In genomic region chr3:63519426-63519825, GRCh38 we compare ENCODE assay signal across 20 cellular contexts.
DNase-seq lines count a peak whose midpoint lies in the region; ATAC-seq and TF ChIP-seq lines count a peak whose summit lies in the region.
"Had no signal": no experiment of that assay in that cellular context is flagged by ENCODE, and none has a peak within 500 bp of the region (broad histone marks: within the 10 kb centered on the region; RNA-seq: fewer than 3 reads in every experiment).

No MANE protein-coding gene starts in this region.

- no peak overlapping the region for H3K27ac ChIP-seq in IMR-90 (ENCODE audit: insufficient read depth, low read length)
- H3K27ac ChIP-seq: ascending aorta, gastrocnemius medialis, spleen had no signal

- H3K4ac ChIP-seq in IMR-90 (ENCODE audit: low read depth, low read length), result no peak overlapping the region

- ATAC-seq in IMR-90 (ENCODE audit: low read depth) (no peak), GM21825 (IDR thresholded peaks at IDR 0.05; ENCODE audit: unreplicated experiment) (no peak), GM21528 (IDR thresholded peaks at IDR 0.05; ENCODE audit: low FRiP score, unreplicated experiment) (no peak)
- ATAC-seq: activated CD4-positive, CD25-positive, alpha-beta regulatory T cell treated with anti-CD3 and anti-CD28 coated beads, Interleukin-2, amount 50 U/mL, for 24 hours; activated CD8-positive, alpha-beta T cell treated with anti-CD3 and anti-CD28 coated beads, Interleukin-2, amount 10 ng/mL, durations not matched to agents 7 days and 5 days; activated T-cell treated with anti-CD3 and anti-CD28 coated beads, Interleukin-2, amount 50 U/mL, for 4 hours; gastrocnemius medialis; Panc1 had no signal

- H2BK20ac ChIP-seq in IMR-90 (ENCODE audit: low read depth, low read length), result no peak overlapping the region

- no peak overlapping the region for H3K4me2 ChIP-seq in IMR-90 (ENCODE audit: low read depth, low read length)

- no peak overlapping the region for H2AFZ ChIP-seq in IMR-90 (replicated peaks; ENCODE audit: low read length, poor library complexity)

- no peak overlapping the region for H4K91ac ChIP-seq in IMR-90 (ENCODE audit: insufficient read depth, low read depth, low read length)

- no peak overlapping the region for H4K8ac ChIP-seq in IMR-90 (ENCODE audit: low read depth in 2 of 2, low read length in 2 of 2)

- TF ChIP-seq RAD21 in IMR-90 (IDR thresholded peaks at IDR 0.05; ENCODE audit: low read length), result no peak

- H3K9me3 ChIP-seq in IMR-90 (ENCODE audit: control insufficient read depth, insufficient read depth, low read length), result no peaks in the 10 kb centered on the region
- H3K9me3 ChIP-seq: ascending aorta, gastrocnemius medialis, spleen had no signal

- no peak for TF ChIP-seq CTCF in IMR-90 (conservative IDR thresholded peaks at IDR 0.05; ENCODE audit: low read depth, low read length)
- TF ChIP-seq CTCF in astrocyte of the cerebellum (IDR thresholded peaks at IDR 0.05; ENCODE audit: low read depth, low read length, missing control alignments), result no peak

- H3K14ac ChIP-seq in IMR-90 (replicated peaks; ENCODE audit: low read depth, low read length), result no peak overlapping the region

- peak; percentile 13 for DNase-seq in EH (ENCODE audit: low read depth)
- DNase-seq in IMR-90, result peak; percentile 5
- DNase-seq in astrocyte of the cerebellum (ENCODE audit: low read depth), result peak; percentile 1
- peak; percentile 31 for DNase-seq in iris pigment epithelial cell (ENCODE audit: low read depth)
- DNase-seq in activated effector memory CD4-positive, alpha-beta T cell treated with Interleukin-2 at 50 U/mL for 16 hours, result no peak
- DNase-seq: activated CD8-positive, alpha-beta T cell treated with anti-CD3 and anti-CD28 coated beads, Interleukin-2, amount 10 ng/mL, durations not matched to agents 7 days and 5 days; activated naive CD4-positive, alpha-beta T cell treated with anti-CD3 and anti-CD28 coated beads, Interleukin-2, amount 10 ng/mL, durations not matched to agents 7 days and 5 days; activated T-cell treated with anti-CD3 and anti-CD28 coated beads, Interleukin-2, amount 50 U/mL, for 4 hours; CD8-positive, alpha-beta memory T cell; cortex of kidney; DMS79 treated with DMSO at 0.1 percent for 48 hours; gastrocnemius medialis; NCI-H1436 treated with DMSO at 0.1 percent for 48 hours; NCI-H2171 treated with DMSO at 0.1 percent for 48 hours; spleen had no signal

- no peak overlapping the region for H3K18ac ChIP-seq in IMR-90 (ENCODE audit: low read depth, low read length)

- H3K4me3 ChIP-seq in IMR-90 (ENCODE audit: insufficient read depth, low read depth, low read length), result no peak overlapping the region
- no peak overlapping the region for H3K4me3 ChIP-seq in astrocyte of the cerebellum (ENCODE audit: low read depth, low read length)
- H3K4me3 ChIP-seq: ascending aorta, gastrocnemius medialis, spleen had no signal

- H3K9ac ChIP-seq in IMR-90 (ENCODE audit: low read depth, low read length), result no peak overlapping the region

- intact Hi-C loops in IMR-90 (cut with micrococcal nuclease), result no loop called here

- no peaks in the 10 kb centered on the region for H4K20me1 ChIP-seq in IMR-90 (ENCODE audit: insufficient read depth, low read length)

- H4K5ac ChIP-seq in IMR-90 (ENCODE audit: low read depth, low read length), result no peak overlapping the region

- no TSS peak for BruUV-seq in IMR-90 (replicated peaks; lab: Mats Ljungman, UMichigan)

- H3K27me3 ChIP-seq in IMR-90 (ENCODE audit: control insufficient read depth, insufficient read depth, low read length), result no peaks in the 10 kb centered on the region
- H3K27me3 ChIP-seq: ascending aorta, gastrocnemius medialis, spleen had no signal

- POLR2A ChIA-PET in IMR-90 (lab: Charles Lee; ENCODE audit: unreplicated experiment), result no interaction called here

- H2AK5ac ChIP-seq in IMR-90 (ENCODE audit: low read depth, low read length), result no peak overlapping the region

- TF ChIP-seq POLR2A in IMR-90 (IDR thresholded peaks at IDR 0.05; ENCODE audit: low read depth, low read length), result no peak

- H2AK9ac ChIP-seq in IMR-90 (replicated peaks; ENCODE audit: low read depth, low read length, poor library complexity), result no peak overlapping the region

- dilution Hi-C loops in IMR-90 (cut with HindIII; ENCODE audit: low sequenced_read_pairs, unreplicated experiment), result no loop called here

- H3K9me1 ChIP-seq in IMR-90 (ENCODE audit: insufficient read depth, low read length), result no peaks in the 10 kb centered on the region

- in situ Hi-C loops in IMR-90 (cut with MboI; ENCODE audit: low sequenced_read_pairs) (no loop called here), astrocyte of the cerebellum (cut with HindIII; ENCODE audit: low sequenced_read_pairs) (no loop called here)

- CTCF ChIA-PET in IMR-90 (lab: Yijun Ruan, JAX), result no interaction called here

- no peaks in the 10 kb centered on the region for H3K4me1 ChIP-seq in IMR-90 (ENCODE audit: control insufficient read depth, insufficient read depth, low read length)
- H3K4me1 ChIP-seq: ascending aorta, gastrocnemius medialis, spleen had no signal

- H3K56ac ChIP-seq in IMR-90 (ENCODE audit: extremely low read depth, insufficient read depth, low read length), result no peak overlapping the region

- H2BK15ac ChIP-seq in IMR-90 (ENCODE audit: low read depth, low read length), result no peak overlapping the region

- H2BK120ac ChIP-seq in IMR-90 (ENCODE audit: low read depth, low read length), result no peak overlapping the region

- H3K23ac ChIP-seq in IMR-90 (ENCODE audit: low read depth, low read length), result no peak overlapping the region

- no peak overlapping the region for H2BK5ac ChIP-seq in IMR-90 (ENCODE audit: low read depth, low read length, poor library complexity, severe bottlenecking)

- no CpG with 5 or more reads among the region's 3 CpGs for WGBS in IMR-90 (ENCODE audit: extremely low coverage in 2 of 2, insufficient read length in 1 of 2), 2 experiments

- H3K79me1 ChIP-seq in IMR-90 (ENCODE audit: low read depth in 1 of 2, low read length in 2 of 2), result no peaks in the 10 kb centered on the region

- H3K36me3 ChIP-seq in IMR-90 (ENCODE audit: control insufficient read depth, insufficient read depth, low read length), result no peaks in the 10 kb centered on the region
- H3K36me3 ChIP-seq: ascending aorta, gastrocnemius medialis, spleen had no signal

TF ChIP-seq in IMR-90, 13 proteins besides CTCF, POLR2A, EP300 and RAD21:
- TF ChIP-seq MXI1 (IDR thresholded peaks at IDR 0.05; ENCODE audit: borderline replicate concordance, low read depth, low read length) (no peak), ELK1 (IDR thresholded peaks at IDR 0.05; ENCODE audit: borderline replicate concordance, low read depth, low read length) (no peak), NFE2L2 (IDR thresholded peaks at IDR 0.05; ENCODE audit: low read depth, low read length) (no peak), RCOR1 (IDR thresholded peaks at IDR 0.05; ENCODE audit: insufficient replicate concordance, low read length) (no peak), RFX5 (IDR thresholded peaks at IDR 0.05; ENCODE audit: low read depth, low read length) (no peak), CHD1 (IDR thresholded peaks at IDR 0.05; ENCODE audit: low read depth, low read length) (no peak), MAZ (IDR thresholded peaks at IDR 0.05; ENCODE audit: borderline replicate concordance, low read depth, low read length) (no peak), SMC3 (IDR thresholded peaks at IDR 0.05; ENCODE audit: low read depth, low read length) (no peak), FOS (IDR thresholded peaks at IDR 0.05; ENCODE audit: low read depth, low read length) (no peak)
